18 cellular contexts compared by ENCODE assay signal in the genomic region with DNA sequence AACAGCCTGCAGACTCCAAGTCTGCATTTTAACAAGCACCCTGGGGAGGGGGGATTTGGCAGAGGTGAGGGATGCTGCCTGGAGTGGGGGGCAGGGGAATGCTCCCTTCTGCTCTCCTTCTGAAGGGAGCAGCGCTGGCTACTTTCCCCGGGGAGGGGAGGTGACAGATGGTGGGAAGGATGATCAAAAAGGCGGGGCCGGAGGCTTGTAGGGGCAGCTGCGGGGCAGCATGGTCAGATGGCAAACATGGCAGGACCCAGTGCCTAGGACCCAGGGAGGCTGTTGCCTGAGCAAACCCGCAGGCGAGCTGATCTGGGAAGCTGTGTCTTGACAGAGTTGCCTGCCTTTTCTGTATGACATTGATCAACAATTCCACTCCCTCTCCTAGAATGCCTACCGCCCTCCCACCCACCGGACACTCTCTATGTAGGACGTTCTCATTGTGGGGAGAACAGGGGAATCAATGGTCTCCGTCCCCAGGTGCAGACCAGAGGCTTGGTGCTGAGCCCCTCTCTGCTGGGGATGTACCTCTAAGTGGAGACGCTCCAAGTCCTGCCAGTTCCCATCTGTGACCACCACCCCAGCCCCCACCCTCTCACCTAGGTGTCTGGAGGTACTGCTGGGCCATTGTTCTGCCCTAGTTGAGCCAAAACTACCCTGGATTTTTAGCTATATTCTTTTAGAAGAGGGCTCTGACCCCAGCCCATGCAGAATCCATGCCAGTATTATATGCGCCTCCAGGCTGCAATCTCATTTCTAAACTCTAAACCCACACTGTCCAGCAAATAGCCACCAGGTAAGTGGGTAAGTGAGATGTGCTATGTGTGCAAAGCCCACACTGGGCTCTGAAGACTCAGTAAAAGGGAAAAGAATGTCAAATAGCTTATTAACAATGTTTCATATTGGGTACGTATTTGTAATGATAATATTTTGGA.
DNase-seq lines count a peak whose midpoint lies in the region; ATAC-seq and TF ChIP-seq lines count a peak whose summit lies in the region.
"Had no signal": no experiment of that assay in that cellular context is flagged by ENCODE, and none has a peak within 500 bp of the region (broad histone marks: within the 10 kb centered on the region; RNA-seq: fewer than 3 reads in every experiment).

No MANE protein-coding gene starts in this region.

- peaks cover 0 to 41% (median 0%) of the 10 kb centered on the region in 3 experiments for H3K27me3 ChIP-seq in neuronal stem cell (ENCODE audit: control insufficient read depth in 3 of 3, insufficient read depth in 3 of 3, low read depth in 1 of 3, low read length in 3 of 3)
- H3K27me3 ChIP-seq in breast epithelium: no peaks in the 10 kb centered on the region
- H3K27me3 ChIP-seq: dorsolateral prefrontal cortex, uterus had no signal

- CTCF ChIA-PET in activated CD4-positive, alpha-beta memory T cell treated with anti-CD3 and anti-CD28 coated beads, Interleukin-2, amount 10 ng/mL, durations not matched to agents 7 days and 5 days (lab: Charles Lee): interaction anchor here (0.5 kb wide), 1 partner anchor 199 kb away, joined by 3 read pairs; no protein-coding TSS in a partner anchor

- peaks cover 0 to 5% of the 10 kb centered on the region in 2 donors for H3K4me1 ChIP-seq in neuronal stem cell (ENCODE audit: control insufficient read depth in 2 of 2, insufficient read depth in 1 of 2, low read depth in 1 of 2, low read length in 2 of 2)
- H3K4me1 ChIP-seq in breast epithelium: no peaks in the 10 kb centered on the region
- H3K4me1 ChIP-seq: uterus had no signal

- no peaks in the 10 kb centered on the region for H3K9me3 Mint-ChIP-seq in activated CD4-positive, alpha-beta memory T cell treated with anti-CD3 and anti-CD28 coated beads, Interleukin-2, amount 10 ng/mL, durations not matched to agents 7 days and 5 days
- H3K9me3 Mint-ChIP-seq: activated naive CD8-positive, alpha-beta T cell treated with anti-CD3 and anti-CD28 coated beads, Interleukin-2, amount 50 U/mL, for 24 hours; CD4-positive, alpha-beta memory T cell had no signal

- no peak overlapping the region for H3K27ac Mint-ChIP-seq in activated CD4-positive, alpha-beta memory T cell treated with anti-CD3 and anti-CD28 coated beads, Interleukin-2, amount 10 ng/mL, durations not matched to agents 7 days and 5 days
- H3K27ac Mint-ChIP-seq: activated naive CD8-positive, alpha-beta T cell treated with anti-CD3 and anti-CD28 coated beads, Interleukin-2, amount 50 U/mL, for 24 hours; CD4-positive, alpha-beta memory T cell had no signal

- H3K9me3 ChIP-seq in neuronal stem cell (replicated peaks in 1 of 2; ENCODE audit: control insufficient read depth in 2 of 2, insufficient read depth in 1 of 2, low read depth in 1 of 2, low read length in 2 of 2) (no peaks in the 10 kb centered on the region), breast epithelium (no peaks in the 10 kb centered on the region)
- H3K9me3 ChIP-seq: uterus had no signal

- H3K4me3 ChIP-seq in neuronal stem cell (ENCODE audit: low read length in 2 of 2) (no peak overlapping the region), breast epithelium (no peak overlapping the region)
- H3K4me3 ChIP-seq: dorsolateral prefrontal cortex, uterus had no signal

- H2BK12ac ChIP-seq in neuronal stem cell (ENCODE audit: low read length): no peak overlapping the region

- peak overlapping the region; percentile 55 for H2BK15ac ChIP-seq in neuronal stem cell (ENCODE audit: low read length)

- ATAC-seq in GM21619 (IDR thresholded peaks at IDR 0.05; ENCODE audit: unreplicated experiment): no peak
- ATAC-seq: activated naive CD8-positive, alpha-beta T cell treated with anti-CD3 and anti-CD28 coated beads, Interleukin-2, amount 50 U/mL, for 24 hours had no signal

- H3K79me1 ChIP-seq in neuronal stem cell (ENCODE audit: low read depth, low read length): no peaks in the 10 kb centered on the region

- no peak overlapping the region for H3K4me2 ChIP-seq in neuronal stem cell (ENCODE audit: insufficient read depth, low read length, poor library complexity, severe bottlenecking)

- no peak overlapping the region for H3K4ac ChIP-seq in neuronal stem cell (ENCODE audit: low read length)

- H3K36me3 Mint-ChIP-seq in activated CD4-positive, alpha-beta memory T cell treated with anti-CD3 and anti-CD28 coated beads, Interleukin-2, amount 10 ng/mL, durations not matched to agents 7 days and 5 days (ENCODE audit: low read depth): no peaks in the 10 kb centered on the region
- H3K36me3 Mint-ChIP-seq: CD4-positive, alpha-beta memory T cell had no signal

- H3K4me3 Mint-ChIP-seq in activated CD4-positive, alpha-beta memory T cell treated with anti-CD3 and anti-CD28 coated beads, Interleukin-2, amount 10 ng/mL, durations not matched to agents 7 days and 5 days: no peak overlapping the region
- H3K4me3 Mint-ChIP-seq: activated naive CD8-positive, alpha-beta T cell treated with anti-CD3 and anti-CD28 coated beads, Interleukin-2, amount 50 U/mL, for 24 hours; CD4-positive, alpha-beta memory T cell had no signal

- no peak overlapping the region for H3K14ac ChIP-seq in neuronal stem cell (ENCODE audit: low read length)

- H2AK5ac ChIP-seq in neuronal stem cell (ENCODE audit: low read depth, low read length): no peak overlapping the region

- H2BK120ac ChIP-seq in neuronal stem cell (ENCODE audit: low read depth, low read length): no peak overlapping the region

- DNase-seq in DMS 273 (lab: John Stamatoyannopoulos, UW; ENCODE audit: unreplicated experiment): peak; percentile 99
- peak; percentile 17 for DNase-seq in NCI-H2227 treated with DMSO at 0.1 percent for 48 hours (lab: John Stamatoyannopoulos, UW)
- DNase-seq in cerebellar nuclear complex (lab: John Stamatoyannopoulos, UW): peak; percentile 15 to 76
- no peak for DNase-seq in neuronal stem cell (ENCODE audit: low spot score)
- DNase-seq in breast epithelium (ENCODE audit: low spot score in 2 of 2): no peak
- DNase-seq in OCI-M2 (lab: John Stamatoyannopoulos, UW; ENCODE audit: unreplicated experiment): no peak
- no peak for DNase-seq in activated CD4-positive, alpha-beta memory T cell treated with anti-CD3 and anti-CD28 coated beads, Interleukin-2, amount 10 ng/mL, durations not matched to agents 7 days and 5 days
- DNase-seq: activated CD4-positive, alpha-beta T cell treated with anti-CD3 and anti-CD28 coated beads for 48 hours; activated naive CD8-positive, alpha-beta T cell treated with anti-CD3 and anti-CD28 coated beads, Interleukin-2, amount 50 U/mL, for 24 hours; CD4-positive, alpha-beta memory T cell; DMS79 treated with DMSO at 0.1 percent for 48 hours; erythroblast; Kasumi-1; NCI-H1105; SW 1271; uterus had no signal

- 100% methylated on average over 1 of the region's 14 CpGs; no CpG with 5 or more reads in 1 of the 2 donors for WGBS in neuronal stem cell (ENCODE audit: extremely low coverage in 2 of 2, insufficient read length in 2 of 2, insufficient replicate concordance in 1 of 2), 2 donors

- H3K23ac ChIP-seq in neuronal stem cell (ENCODE audit: low read depth, low read length, poor library complexity): peak overlapping the region; percentile 8

- TF ChIP-seq CTCF in breast epithelium (IDR thresholded peaks at IDR 0.05): no peak

- POLR2A ChIA-PET in activated CD4-positive, alpha-beta memory T cell treated with anti-CD3 and anti-CD28 coated beads, Interleukin-2, amount 10 ng/mL, durations not matched to agents 7 days and 5 days (lab: Charles Lee): no interaction called here

- H3K4me1 Mint-ChIP-seq in activated CD4-positive, alpha-beta memory T cell treated with anti-CD3 and anti-CD28 coated beads, Interleukin-2, amount 10 ng/mL, durations not matched to agents 7 days and 5 days: no peaks in the 10 kb centered on the region
- H3K4me1 Mint-ChIP-seq: CD4-positive, alpha-beta memory T cell had no signal

- H3K36me3 ChIP-seq in neuronal stem cell (replicated peaks in 1 of 2; ENCODE audit: control insufficient read depth in 2 of 2, insufficient read depth in 2 of 2, low read length in 2 of 2) (no peaks in the 10 kb centered on the region), breast epithelium (no peaks in the 10 kb centered on the region)
- H3K36me3 ChIP-seq: uterus had no signal

- no peak overlapping the region for H2AFZ ChIP-seq in neuronal stem cell (ENCODE audit: low read length)

- intact Hi-C loops in breast epithelium (cut with DNase I; ENCODE audit: low total_unique reads): loop anchor here (5.0 kb wide), 1 partner anchor 328 kb away; no protein-coding TSS in a partner anchor

- H3K18ac ChIP-seq in neuronal stem cell (ENCODE audit: low read length): peak overlapping the region; percentile 58

- peaks cover 8% of the 10 kb centered on the region for H3K27me3 Mint-ChIP-seq in activated CD4-positive, alpha-beta memory T cell treated with anti-CD3 and anti-CD28 coated beads, Interleukin-2, amount 10 ng/mL, durations not matched to agents 7 days and 5 days

- no peak overlapping the region for H2BK5ac ChIP-seq in neuronal stem cell (ENCODE audit: low read length)

- H4K91ac ChIP-seq in neuronal stem cell (ENCODE audit: low read depth, low read length, poor library complexity): no peak overlapping the region

- H3K27ac ChIP-seq in neuronal stem cell (replicated peaks; ENCODE audit: low read length) (no peak overlapping the region), breast epithelium (no peak overlapping the region)
- H3K27ac ChIP-seq: uterus had no signal

- no peak overlapping the region for H4K8ac ChIP-seq in neuronal stem cell (ENCODE audit: low read depth, low read length)

- H3K9ac ChIP-seq in neuronal stem cell (ENCODE audit: low read depth, low read length, poor library complexity): peak overlapping the region; percentile 46

- no peak for TF ChIP-seq POLR2A in breast epithelium (IDR thresholded peaks at IDR 0.05)

Comparison
In these comparisons a context has a peak if more than half of its experiments do, and no peak if none do; other contexts are left out.
1. DNase-seq: peak in DMS 273 (single experiment), NCI-H2227 treated with DMSO at 0.1 percent for 48 hours (single experiment) and cerebellar nuclear complex (2 of 2); none in neuronal stem cell (single experiment), breast epithelium (0 of 2), OCI-M2 (single experiment) and activated CD4-positive, alpha-beta memory T cell treated with anti-CD3 and anti-CD28 coated beads, Interleukin-2, amount 10 ng/mL, durations not matched to agents 7 days and 5 days (single experiment).